Comparison of ENCODE assay signal across 21 cellular contexts in genomic region chr2:163187995-163188655, GRCh38.
DNase-seq lines count a peak whose midpoint lies in the region; ATAC-seq and TF ChIP-seq lines count a peak whose summit lies in the region.
"Had no signal": no experiment of that assay in that cellular context is flagged by ENCODE, and none has a peak within 500 bp of the region (broad histone marks: within the 10 kb centered on the region; RNA-seq: fewer than 3 reads in every experiment).

No MANE protein-coding gene starts in this region.

- H3K4me1 ChIP-seq in A673 (ENCODE audit: insufficient read depth, low read length, poor library complexity, severe bottlenecking) (no peaks in the 10 kb centered on the region), ectodermal cell (ENCODE audit: control insufficient read depth, insufficient read depth, low read length) (peaks cover 10% of the 10 kb centered on the region), iPS-18a (ENCODE audit: control insufficient read depth, low read depth, low read length) (peaks cover 14% of the 10 kb centered on the region)
- H3K4me1 ChIP-seq: A549, BLaER1, Peyer's patch had no signal

- CTCF ChIA-PET in A673 (lab: Charles Lee) = no interaction called here

- no peak for ATAC-seq in GM21825 (IDR thresholded peaks at IDR 0.05; ENCODE audit: unreplicated experiment)
- no peak for ATAC-seq in GM21390 (IDR thresholded peaks at IDR 0.05; ENCODE audit: unreplicated experiment)
- ATAC-seq: A549, K562, Right ventricle myocardium inferior had no signal

- POLR2A ChIA-PET in A673 (lab: Charles Lee; ENCODE audit: low non-redundant PET) = no interaction called here

- no TSS peak for BruUV-seq in A673 (replicated peaks; lab: Mats Ljungman, UMichigan)

- H3K27me3 ChIP-seq in A673 (replicated peaks; ENCODE audit: insufficient read depth, low read depth, low read length, poor library complexity) (no peaks in the 10 kb centered on the region), ectodermal cell (ENCODE audit: control insufficient read depth, insufficient read depth, low read length, poor library complexity, severe bottlenecking) (no peaks in the 10 kb centered on the region), iPS-18a (ENCODE audit: control insufficient read depth, insufficient read depth, low read length) (no peaks in the 10 kb centered on the region)
- H3K27me3 ChIP-seq: BLaER1, Peyer's patch had no signal

- intact Hi-C loops in A673 (cut with micrococcal nuclease; ENCODE audit: unreplicated experiment) = loop anchor here (10.0 kb wide), 1 partner anchor 687 kb away; no protein-coding TSS in a partner anchor

- no peaks in the 10 kb centered on the region for H3K36me3 ChIP-seq in A673 (ENCODE audit: insufficient read depth, low read length, poor library complexity, severe bottlenecking)
- no peaks in the 10 kb centered on the region for H3K36me3 ChIP-seq in ectodermal cell (ENCODE audit: control insufficient read depth, insufficient read depth, low read length)
- no peaks in the 10 kb centered on the region for H3K36me3 ChIP-seq in iPS-18a (ENCODE audit: control insufficient read depth, low read depth, low read length)
- H3K36me3 ChIP-seq: BLaER1, Peyer's patch had no signal

- H3K4me3 ChIP-seq in A673 (ENCODE audit: low read depth, low read length, poor library complexity, severe bottlenecking) (no peak overlapping the region), ectodermal cell (ENCODE audit: insufficient read depth, low read depth, low read length) (no peak overlapping the region), iPS-18a (ENCODE audit: low read length) (peak overlapping the region; percentile 27)
- H3K4me3 ChIP-seq: A549, BLaER1, K562, Peyer's patch had no signal

- H3K9me3 ChIP-seq in A673 (ENCODE audit: low read depth, low read length, poor library complexity, severe bottlenecking) (no peaks in the 10 kb centered on the region), ectodermal cell (ENCODE audit: control insufficient read depth, low read length) (no peaks in the 10 kb centered on the region), iPS-18a (ENCODE audit: control insufficient read depth, low read depth, low read length) (no peaks in the 10 kb centered on the region)
- H3K9me3 ChIP-seq: A549, BLaER1, Peyer's patch had no signal

- WGBS in ectodermal cell, 2 experiments = 94 to 96% methylated on average over 4 to 5 of the region's 7 CpGs

- no peak for TF ChIP-seq CTCF in A673 (conservative IDR thresholded peaks at IDR 0.05; ENCODE audit: low read depth, low read length)

- H3K9ac ChIP-seq in iPS-18a (ENCODE audit: low read length) = no peak overlapping the region
- H3K9ac ChIP-seq: BLaER1 had no signal

- peak; percentile 15 for DNase-seq in A673 (ENCODE audit: low spot score)
- DNase-seq in NCI-H69 (lab: John Stamatoyannopoulos, UW) = peak; percentile 76
- DNase-seq in NCI-H345 (lab: John Stamatoyannopoulos, UW) = no peak
- no peak for DNase-seq in activated CD4-positive, CD25-positive, alpha-beta regulatory T cell (lab: John Stamatoyannopoulos, UW)
- DNase-seq: CD4-positive, alpha-beta memory T cell; DMS153; GF-D8; MV-4-11; NCI-H1694 treated with DMSO at 0.1 percent for 48 hours; NCI-H2171 treated with DMSO at 0.1 percent for 48 hours; NCI-H446 treated with DMSO at 0.1 percent for 48 hours; NK-92 treated with Interleukin-12 subunit alpha and Interleukin-12 subunit beta, amount 100 ng/mL, for 24 hours; Peyer's patch had no signal

- H3K27ac ChIP-seq in A673 (ENCODE audit: low read depth, low read length, poor library complexity, severe bottlenecking) (no peak overlapping the region), ectodermal cell (ENCODE audit: insufficient read depth, low read depth, low read length, poor library complexity, severe bottlenecking) (peak overlapping the region; percentile 52), iPS-18a (ENCODE audit: low read length) (no peak overlapping the region)
- H3K27ac ChIP-seq: A549, BLaER1, Peyer's patch had no signal

Comparison
In these comparisons a context has a peak if more than half of its experiments do, and no peak if none do; other contexts are left out.
1. DNase-seq: peak in A673 (single experiment) and NCI-H69 (single experiment); none in NCI-H345 (single experiment) and activated CD4-positive, CD25-positive, alpha-beta regulatory T cell (0 of 4).